In genomic region chr1:228884615-228885566, GRCh38 we compare ENCODE assay signal across 16 cellular contexts.
A peak's percentile ranks its signal among the peaks of the same experiment; 100 is the strongest.
DNase-seq lines count a peak whose midpoint lies in the region; ATAC-seq, FAIRE-seq and TF ChIP-seq lines count a peak whose summit lies in the region.
"Had no signal": no experiment of that assay in that cellular context is flagged by ENCODE, and none has a peak within 500 bp of the region (broad histone marks: within the 10 kb centered on the region; RNA-seq: fewer than 3 reads in every experiment).

No MANE protein-coding gene starts in this region.

- DNase-seq in activated CD8-positive, alpha-beta memory T cell treated with anti-CD3 and anti-CD28 coated beads for 24 hours, result peak; percentile 28
- DNase-seq in activated CD8-positive, alpha-beta memory T cell treated with anti-CD3 and anti-CD28 coated beads, Interleukin-2, amount 10 ng/mL, durations not matched to agents 7 days and 5 days, result no peak
- peak; percentile 12 for DNase-seq in fibroblast of pulmonary artery (ENCODE audit: low read depth)
- DNase-seq in mesothelial cell of epicardium (ENCODE audit: low spot score in 2 of 2, unreplicated experiment in 2 of 2), result no peak
- no peak for DNase-seq in GM20000 (ENCODE audit: low spot score)
- no peak for DNase-seq in NCI-H345 (lab: John Stamatoyannopoulos, UW)
- no peak for DNase-seq in NCI-H526 (lab: John Stamatoyannopoulos, UW)
- no peak for DNase-seq in urothelium cell line (ENCODE audit: low spot score)
- DNase-seq: DMS 273 treated with DMSO at 0.1 percent for 48 hours, H7, Kasumi-1, MV-4-11, NCI-H1436 treated with DMSO at 0.1 percent for 48 hours, NCI-H2081 treated with DMSO at 0.1 percent for 48 hours, NCI-H2227 treated with DMSO at 0.1 percent for 48 hours had no signal

- H3K36me3 Mint-ChIP-seq in activated CD8-positive, alpha-beta memory T cell treated with anti-CD3 and anti-CD28 coated beads, Interleukin-2, amount 10 ng/mL, durations not matched to agents 7 days and 5 days, result no peaks in the 10 kb centered on the region
- peaks cover 6% of the 10 kb centered on the region for H3K36me3 Mint-ChIP-seq in mesothelial cell of epicardium

- peaks cover 11% of the 10 kb centered on the region for H3K27me3 Mint-ChIP-seq in activated CD8-positive, alpha-beta memory T cell treated with anti-CD3 and anti-CD28 coated beads, Interleukin-2, amount 10 ng/mL, durations not matched to agents 7 days and 5 days
- no peaks in the 10 kb centered on the region for H3K27me3 Mint-ChIP-seq in mesothelial cell of epicardium (ENCODE audit: low read depth)

- no peak for ATAC-seq in activated CD8-positive, alpha-beta memory T cell treated with anti-CD3 and anti-CD28 coated beads, Interleukin-2, amount 10 ng/mL, durations not matched to agents 7 days and 5 days

- CTCF ChIA-PET in activated CD8-positive, alpha-beta memory T cell treated with anti-CD3 and anti-CD28 coated beads, Interleukin-2, amount 10 ng/mL, durations not matched to agents 7 days and 5 days (lab: Charles Lee), result no interaction called here

- peaks cover 3% of the 10 kb centered on the region for H3K4me1 Mint-ChIP-seq in activated CD8-positive, alpha-beta memory T cell treated with anti-CD3 and anti-CD28 coated beads, Interleukin-2, amount 10 ng/mL, durations not matched to agents 7 days and 5 days
- H3K4me1 Mint-ChIP-seq in mesothelial cell of epicardium, result peaks cover 33% of the 10 kb centered on the region

- FAIRE-seq in urothelium cell line (lab: Jason Lieb, UNC), result no peak

- H3K4me3 Mint-ChIP-seq in activated CD8-positive, alpha-beta memory T cell treated with anti-CD3 and anti-CD28 coated beads, Interleukin-2, amount 10 ng/mL, durations not matched to agents 7 days and 5 days, result no peak overlapping the region
- H3K4me3 Mint-ChIP-seq in mesothelial cell of epicardium, result no peak overlapping the region

- peaks cover 4% of the 10 kb centered on the region for H3K9me3 Mint-ChIP-seq in activated CD8-positive, alpha-beta memory T cell treated with anti-CD3 and anti-CD28 coated beads, Interleukin-2, amount 10 ng/mL, durations not matched to agents 7 days and 5 days (ENCODE audit: low read depth)
- peaks cover 20% of the 10 kb centered on the region for H3K9me3 Mint-ChIP-seq in mesothelial cell of epicardium

- H3K4me3 ChIP-seq in fibroblast of pulmonary artery (replicated peaks; ENCODE audit: low read depth, low read length), result no peak overlapping the region
- H3K4me3 ChIP-seq: BLaER1 treated with 17β-estradiol and CSF1 and Interleukin-3, amounts not matched to agents 10 nM and 100 nM had no signal

- no peak overlapping the region for H3K27ac Mint-ChIP-seq in activated CD8-positive, alpha-beta memory T cell treated with anti-CD3 and anti-CD28 coated beads, Interleukin-2, amount 10 ng/mL, durations not matched to agents 7 days and 5 days
- peak overlapping the region; percentile 44 for H3K27ac Mint-ChIP-seq in mesothelial cell of epicardium

- TF ChIP-seq CTCF in fibroblast of pulmonary artery (IDR thresholded peaks at IDR 0.05; ENCODE audit: low read length, missing control alignments) (no peak), mesothelial cell of epicardium (IDR thresholded peaks at IDR 0.05; ENCODE audit: unreplicated experiment) (no peak), GM20000 (IDR thresholded peaks at IDR 0.05; ENCODE audit: extremely low read depth, missing control alignments) (no peak)

Comparison
In these comparisons a context has a peak if more than half of its experiments do, and no peak if none do; other contexts are left out.
1. DNase-seq: peak in activated CD8-positive, alpha-beta memory T cell treated with anti-CD3 and anti-CD28 coated beads for 24 hours (single experiment) and fibroblast of pulmonary artery (single experiment); none in activated CD8-positive, alpha-beta memory T cell treated with anti-CD3 and anti-CD28 coated beads, Interleukin-2, amount 10 ng/mL, durations not matched to agents 7 days and 5 days (single experiment), mesothelial cell of epicardium (0 of 2), GM20000 (single experiment), NCI-H345 (single experiment), NCI-H526 (0 of 2) and urothelium cell line (single experiment).